Comparison of ENCODE assay signal across 1 cellular context in genomic region chr5:141816598-141817399, GRCh38.
A peak's percentile ranks its signal among the peaks of the same experiment; 100 is the strongest.
TF ChIP-seq lines count a peak whose summit lies in the region.

No MANE protein-coding gene starts in this region.

TF ChIP-seq in H1, 55 proteins besides CTCF, POLR2A, EP300 and RAD21:
- TF ChIP-seq KDM1A (IDR thresholded peaks at IDR 0.05; ENCODE audit: borderline replicate concordance, low read length) (peak; percentile 93; the same call in 1 of the 2 replicates), RXRA (IDR thresholded peaks at IDR 0.05; ENCODE audit: insufficient read depth, low read depth, low read length) (peak; percentile 63; the same call in 1 of the 2 replicates), MAX (IDR thresholded peaks at IDR 0.05) (peak; percentile 22; the same call in 1 of the 2 replicates), TCF12 (IDR thresholded peaks at IDR 0.05; ENCODE audit: low read depth, low read length) (peak; percentile 86), JUND (IDR thresholded peaks at IDR 0.05; ENCODE audit: low read length) (peak; percentile 30; the same call in 1 of the 2 replicates), BCL11A (IDR thresholded peaks at IDR 0.05; ENCODE audit: low read depth in 2 of 2, low read length in 2 of 2) (peak in 1 of 2 experiments; percentile 64), SP1 (IDR thresholded peaks at IDR 0.05; ENCODE audit: low read depth, low read length) (peak; percentile 96), EGR1 (IDR thresholded peaks at IDR 0.05; ENCODE audit: borderline replicate concordance, low read depth, low read length) (peak; percentile 73; the same call in 1 of the 2 replicates), ASH2L (IDR thresholded peaks at IDR 0.05; ENCODE audit: low read length) (peak; percentile 24), NANOG (IDR thresholded peaks at IDR 0.05; ENCODE audit: insufficient read depth, low read depth, low read length, poor library complexity, severe bottlenecking) (peak; percentile 97), POU5F1 (IDR thresholded peaks at IDR 0.05; ENCODE audit: low read depth, low read length) (peak; percentile 30; the same call in 1 of the 2 replicates), HDAC2 (IDR thresholded peaks at IDR 0.05; ENCODE audit: borderline replicate concordance in 1 of 2, low read depth in 2 of 2, low read length in 2 of 2) (peak; percentile 45 to 67; a peak in 2 of 4 replicates), SP4 (IDR thresholded peaks at IDR 0.05; ENCODE audit: low read length) (peak; percentile 53; the same call in 1 of the 2 replicates), TAF1 (IDR thresholded peaks at IDR 0.05; ENCODE audit: low read depth, low read length) (peak; percentile 59; the same call in 1 of the 2 replicates), SIRT6 (IDR thresholded peaks at IDR 0.05; ENCODE audit: low read length) (no peak), TBP (IDR thresholded peaks at IDR 0.05; ENCODE audit: low read depth, low read length) (peak; percentile 58; the same call in 1 of the 2 replicates), TEAD4 (IDR thresholded peaks at IDR 0.05; ENCODE audit: low read depth, low read length) (peak; percentile 95), E2F6 (IDR thresholded peaks at IDR 0.05) (no peak), CBX5 (IDR thresholded peaks at IDR 0.05; ENCODE audit: low read depth, low read length) (no peak), CEBPB (IDR thresholded peaks at IDR 0.05; ENCODE audit: low read depth, low read length) (no peak), YY1 (IDR thresholded peaks at IDR 0.05; ENCODE audit: low read depth, low read length) (peak; percentile 65; the same call in 1 of the 2 replicates), SIN3A (conservative IDR thresholded peaks at IDR 0.05 in 1 of 2, IDR thresholded peaks at IDR 0.05 in 1 of 2; ENCODE audit: low read depth in 1 of 2, low read length in 2 of 2) (peak in 1 of 2 experiments; percentile 66; a peak in 1 of 4 replicates), JUN (IDR thresholded peaks at IDR 0.05; ENCODE audit: low read depth, low read length) (no peak), BACH1 (IDR thresholded peaks at IDR 0.05; ENCODE audit: low read length) (peak; percentile 26; the same call in 1 of the 2 replicates), CTBP2 (IDR thresholded peaks at IDR 0.05; ENCODE audit: borderline replicate concordance, insufficient read depth, insufficient read length, low read length) (peak; percentile 78)
- TF ChIP-seq, protein P1, sequence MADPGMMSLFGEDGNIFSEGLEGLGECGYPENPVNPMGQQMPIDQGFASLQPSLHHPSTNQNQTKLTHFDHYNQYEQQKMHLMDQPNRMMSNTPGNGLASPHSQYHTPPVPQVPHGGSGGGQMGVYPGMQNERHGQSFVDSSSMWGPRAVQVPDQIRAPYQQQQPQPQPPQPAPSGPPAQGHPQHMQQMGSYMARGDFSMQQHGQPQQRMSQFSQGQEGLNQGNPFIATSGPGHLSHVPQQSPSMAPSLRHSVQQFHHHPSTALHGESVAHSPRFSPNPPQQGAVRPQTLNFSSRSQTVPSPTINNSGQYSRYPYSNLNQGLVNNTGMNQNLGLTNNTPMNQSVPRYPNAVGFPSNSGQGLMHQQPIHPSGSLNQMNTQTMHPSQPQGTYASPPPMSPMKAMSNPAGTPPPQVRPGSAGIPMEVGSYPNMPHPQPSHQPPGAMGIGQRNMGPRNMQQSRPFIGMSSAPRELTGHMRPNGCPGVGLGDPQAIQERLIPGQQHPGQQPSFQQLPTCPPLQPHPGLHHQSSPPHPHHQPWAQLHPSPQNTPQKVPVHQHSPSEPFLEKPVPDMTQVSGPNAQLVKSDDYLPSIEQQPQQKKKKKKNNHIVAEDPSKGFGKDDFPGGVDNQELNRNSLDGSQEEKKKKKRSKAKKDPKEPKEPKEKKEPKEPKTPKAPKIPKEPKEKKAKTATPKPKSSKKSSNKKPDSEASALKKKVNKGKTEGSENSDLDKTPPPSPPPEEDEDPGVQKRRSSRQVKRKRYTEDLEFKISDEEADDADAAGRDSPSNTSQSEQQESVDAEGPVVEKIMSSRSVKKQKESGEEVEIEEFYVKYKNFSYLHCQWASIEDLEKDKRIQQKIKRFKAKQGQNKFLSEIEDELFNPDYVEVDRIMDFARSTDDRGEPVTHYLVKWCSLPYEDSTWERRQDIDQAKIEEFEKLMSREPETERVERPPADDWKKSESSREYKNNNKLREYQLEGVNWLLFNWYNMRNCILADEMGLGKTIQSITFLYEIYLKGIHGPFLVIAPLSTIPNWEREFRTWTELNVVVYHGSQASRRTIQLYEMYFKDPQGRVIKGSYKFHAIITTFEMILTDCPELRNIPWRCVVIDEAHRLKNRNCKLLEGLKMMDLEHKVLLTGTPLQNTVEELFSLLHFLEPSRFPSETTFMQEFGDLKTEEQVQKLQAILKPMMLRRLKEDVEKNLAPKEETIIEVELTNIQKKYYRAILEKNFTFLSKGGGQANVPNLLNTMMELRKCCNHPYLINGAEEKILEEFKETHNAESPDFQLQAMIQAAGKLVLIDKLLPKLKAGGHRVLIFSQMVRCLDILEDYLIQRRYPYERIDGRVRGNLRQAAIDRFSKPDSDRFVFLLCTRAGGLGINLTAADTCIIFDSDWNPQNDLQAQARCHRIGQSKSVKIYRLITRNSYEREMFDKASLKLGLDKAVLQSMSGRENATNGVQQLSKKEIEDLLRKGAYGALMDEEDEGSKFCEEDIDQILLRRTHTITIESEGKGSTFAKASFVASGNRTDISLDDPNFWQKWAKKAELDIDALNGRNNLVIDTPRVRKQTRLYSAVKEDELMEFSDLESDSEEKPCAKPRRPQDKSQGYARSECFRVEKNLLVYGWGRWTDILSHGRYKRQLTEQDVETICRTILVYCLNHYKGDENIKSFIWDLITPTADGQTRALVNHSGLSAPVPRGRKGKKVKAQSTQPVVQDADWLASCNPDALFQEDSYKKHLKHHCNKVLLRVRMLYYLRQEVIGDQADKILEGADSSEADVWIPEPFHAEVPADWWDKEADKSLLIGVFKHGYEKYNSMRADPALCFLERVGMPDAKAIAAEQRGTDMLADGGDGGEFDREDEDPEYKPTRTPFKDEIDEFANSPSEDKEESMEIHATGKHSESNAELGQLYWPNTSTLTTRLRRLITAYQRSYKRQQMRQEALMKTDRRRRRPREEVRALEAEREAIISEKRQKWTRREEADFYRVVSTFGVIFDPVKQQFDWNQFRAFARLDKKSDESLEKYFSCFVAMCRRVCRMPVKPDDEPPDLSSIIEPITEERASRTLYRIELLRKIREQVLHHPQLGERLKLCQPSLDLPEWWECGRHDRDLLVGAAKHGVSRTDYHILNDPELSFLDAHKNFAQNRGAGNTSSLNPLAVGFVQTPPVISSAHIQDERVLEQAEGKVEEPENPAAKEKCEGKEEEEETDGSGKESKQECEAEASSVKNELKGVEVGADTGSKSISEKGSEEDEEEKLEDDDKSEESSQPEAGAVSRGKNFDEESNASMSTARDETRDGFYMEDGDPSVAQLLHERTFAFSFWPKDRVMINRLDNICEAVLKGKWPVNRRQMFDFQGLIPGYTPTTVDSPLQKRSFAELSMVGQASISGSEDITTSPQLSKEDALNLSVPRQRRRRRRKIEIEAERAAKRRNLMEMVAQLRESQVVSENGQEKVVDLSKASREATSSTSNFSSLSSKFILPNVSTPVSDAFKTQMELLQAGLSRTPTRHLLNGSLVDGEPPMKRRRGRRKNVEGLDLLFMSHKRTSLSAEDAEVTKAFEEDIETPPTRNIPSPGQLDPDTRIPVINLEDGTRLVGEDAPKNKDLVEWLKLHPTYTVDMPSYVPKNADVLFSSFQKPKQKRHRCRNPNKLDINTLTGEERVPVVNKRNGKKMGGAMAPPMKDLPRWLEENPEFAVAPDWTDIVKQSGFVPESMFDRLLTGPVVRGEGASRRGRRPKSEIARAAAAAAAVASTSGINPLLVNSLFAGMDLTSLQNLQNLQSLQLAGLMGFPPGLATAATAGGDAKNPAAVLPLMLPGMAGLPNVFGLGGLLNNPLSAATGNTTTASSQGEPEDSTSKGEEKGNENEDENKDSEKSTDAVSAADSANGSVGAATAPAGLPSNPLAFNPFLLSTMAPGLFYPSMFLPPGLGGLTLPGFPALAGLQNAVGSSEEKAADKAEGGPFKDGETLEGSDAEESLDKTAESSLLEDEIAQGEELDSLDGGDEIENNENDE (IDR thresholded peaks at IDR 0.05; ENCODE audit: insufficient replicate concordance, low read length), result peak; percentile 69
